ENCODE assay signal across 1 cellular context in the genomic region with DNA sequence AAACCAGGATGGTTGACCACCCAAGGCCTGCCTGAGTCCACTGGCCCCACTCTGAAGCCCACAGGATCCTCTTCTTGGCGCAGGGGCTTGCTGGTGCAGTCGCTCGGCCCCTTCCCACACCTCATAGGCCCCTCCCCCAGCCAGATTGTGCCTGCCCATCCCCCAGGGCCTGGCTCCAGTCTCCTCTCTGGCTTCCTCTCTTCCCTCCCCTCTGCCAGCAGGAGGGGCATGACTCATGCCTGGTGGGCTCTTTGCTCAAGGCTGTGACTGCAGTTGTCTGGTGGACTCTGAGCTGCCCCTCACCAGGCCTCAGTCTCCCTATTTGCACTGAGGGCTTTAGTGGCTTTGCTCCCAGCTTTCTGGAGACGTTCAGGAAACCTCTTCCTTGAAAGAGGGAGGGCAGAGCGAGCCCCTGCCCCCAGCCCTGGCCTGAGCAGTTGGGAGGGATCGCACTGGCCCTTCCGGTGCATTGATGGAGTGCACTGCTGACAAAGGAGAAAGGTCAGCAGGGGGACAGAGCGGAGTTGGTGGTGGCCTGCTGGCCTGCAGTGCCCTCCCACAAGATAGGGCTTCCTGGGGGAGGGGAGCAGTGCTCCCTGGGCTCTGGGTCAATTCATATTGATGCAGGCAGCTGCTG.
TF ChIP-seq lines count a peak whose summit lies in the region.

No MANE protein-coding gene starts in this region.

TF ChIP-seq in HepG2, 621 proteins besides CTCF, POLR2A, EP300 and RAD21 (continued from another document and continues in another):
- TF ChIP-seq, protein P1, sequence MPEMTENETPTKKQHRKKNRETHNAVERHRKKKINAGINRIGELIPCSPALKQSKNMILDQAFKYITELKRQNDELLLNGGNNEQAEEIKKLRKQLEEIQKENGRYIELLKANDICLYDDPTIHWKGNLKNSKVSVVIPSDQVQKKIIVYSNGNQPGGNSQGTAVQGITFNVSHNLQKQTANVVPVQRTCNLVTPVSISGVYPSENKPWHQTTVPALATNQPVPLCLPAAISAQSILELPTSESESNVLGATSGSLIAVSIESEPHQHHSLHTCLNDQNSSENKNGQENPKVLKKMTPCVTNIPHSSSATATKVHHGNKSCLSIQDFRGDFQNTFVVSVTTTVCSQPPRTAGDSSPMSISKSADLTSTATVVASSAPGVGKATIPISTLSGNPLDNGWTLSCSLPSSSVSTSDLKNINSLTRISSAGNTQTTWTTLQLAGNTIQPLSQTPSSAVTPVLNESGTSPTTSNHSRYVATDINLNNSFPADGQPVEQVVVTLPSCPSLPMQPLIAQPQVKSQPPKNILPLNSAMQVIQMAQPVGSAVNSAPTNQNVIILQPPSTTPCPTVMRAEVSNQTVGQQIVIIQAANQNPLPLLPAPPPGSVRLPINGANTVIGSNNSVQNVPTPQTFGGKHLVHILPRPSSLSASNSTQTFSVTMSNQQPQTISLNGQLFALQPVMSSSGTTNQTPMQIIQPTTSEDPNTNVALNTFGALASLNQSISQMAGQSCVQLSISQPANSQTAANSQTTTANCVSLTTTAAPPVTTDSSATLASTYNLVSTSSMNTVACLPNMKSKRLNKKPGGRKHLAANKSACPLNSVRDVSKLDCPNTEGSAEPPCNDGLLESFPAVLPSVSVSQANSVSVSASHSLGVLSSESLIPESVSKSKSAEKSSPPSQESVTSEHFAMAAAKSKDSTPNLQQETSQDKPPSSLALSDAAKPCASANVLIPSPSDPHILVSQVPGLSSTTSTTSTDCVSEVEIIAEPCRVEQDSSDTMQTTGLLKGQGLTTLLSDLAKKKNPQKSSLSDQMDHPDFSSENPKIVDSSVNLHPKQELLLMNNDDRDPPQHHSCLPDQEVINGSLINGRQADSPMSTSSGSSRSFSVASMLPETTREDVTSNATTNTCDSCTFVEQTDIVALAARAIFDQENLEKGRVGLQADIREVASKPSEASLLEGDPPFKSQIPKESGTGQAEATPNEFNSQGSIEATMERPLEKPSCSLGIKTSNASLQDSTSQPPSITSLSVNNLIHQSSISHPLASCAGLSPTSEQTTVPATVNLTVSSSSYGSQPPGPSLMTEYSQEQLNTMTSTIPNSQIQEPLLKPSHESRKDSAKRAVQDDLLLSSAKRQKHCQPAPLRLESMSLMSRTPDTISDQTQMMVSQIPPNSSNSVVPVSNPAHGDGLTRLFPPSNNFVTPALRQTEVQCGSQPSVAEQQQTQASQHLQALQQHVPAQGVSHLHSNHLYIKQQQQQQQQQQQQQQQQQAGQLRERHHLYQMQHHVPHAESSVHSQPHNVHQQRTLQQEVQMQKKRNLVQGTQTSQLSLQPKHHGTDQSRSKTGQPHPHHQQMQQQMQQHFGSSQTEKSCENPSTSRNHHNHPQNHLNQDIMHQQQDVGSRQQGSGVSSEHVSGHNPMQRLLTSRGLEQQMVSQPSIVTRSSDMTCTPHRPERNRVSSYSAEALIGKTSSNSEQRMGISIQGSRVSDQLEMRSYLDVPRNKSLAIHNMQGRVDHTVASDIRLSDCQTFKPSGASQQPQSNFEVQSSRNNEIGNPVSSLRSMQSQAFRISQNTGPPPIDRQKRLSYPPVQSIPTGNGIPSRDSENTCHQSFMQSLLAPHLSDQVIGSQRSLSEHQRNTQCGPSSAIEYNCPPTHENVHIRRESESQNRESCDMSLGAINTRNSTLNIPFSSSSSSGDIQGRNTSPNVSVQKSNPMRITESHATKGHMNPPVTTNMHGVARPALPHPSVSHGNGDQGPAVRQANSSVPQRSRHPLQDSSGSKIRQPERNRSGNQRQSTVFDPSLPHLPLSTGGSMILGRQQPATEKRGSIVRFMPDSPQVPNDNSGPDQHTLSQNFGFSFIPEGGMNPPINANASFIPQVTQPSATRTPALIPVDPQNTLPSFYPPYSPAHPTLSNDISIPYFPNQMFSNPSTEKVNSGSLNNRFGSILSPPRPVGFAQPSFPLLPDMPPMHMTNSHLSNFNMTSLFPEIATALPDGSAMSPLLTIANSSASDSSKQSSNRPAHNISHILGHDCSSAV (CRISPR knock-in tag; IDR thresholded peaks at IDR 0.05; ENCODE audit: borderline replicate concordance), result no peak
- TF ChIP-seq, protein P2, sequence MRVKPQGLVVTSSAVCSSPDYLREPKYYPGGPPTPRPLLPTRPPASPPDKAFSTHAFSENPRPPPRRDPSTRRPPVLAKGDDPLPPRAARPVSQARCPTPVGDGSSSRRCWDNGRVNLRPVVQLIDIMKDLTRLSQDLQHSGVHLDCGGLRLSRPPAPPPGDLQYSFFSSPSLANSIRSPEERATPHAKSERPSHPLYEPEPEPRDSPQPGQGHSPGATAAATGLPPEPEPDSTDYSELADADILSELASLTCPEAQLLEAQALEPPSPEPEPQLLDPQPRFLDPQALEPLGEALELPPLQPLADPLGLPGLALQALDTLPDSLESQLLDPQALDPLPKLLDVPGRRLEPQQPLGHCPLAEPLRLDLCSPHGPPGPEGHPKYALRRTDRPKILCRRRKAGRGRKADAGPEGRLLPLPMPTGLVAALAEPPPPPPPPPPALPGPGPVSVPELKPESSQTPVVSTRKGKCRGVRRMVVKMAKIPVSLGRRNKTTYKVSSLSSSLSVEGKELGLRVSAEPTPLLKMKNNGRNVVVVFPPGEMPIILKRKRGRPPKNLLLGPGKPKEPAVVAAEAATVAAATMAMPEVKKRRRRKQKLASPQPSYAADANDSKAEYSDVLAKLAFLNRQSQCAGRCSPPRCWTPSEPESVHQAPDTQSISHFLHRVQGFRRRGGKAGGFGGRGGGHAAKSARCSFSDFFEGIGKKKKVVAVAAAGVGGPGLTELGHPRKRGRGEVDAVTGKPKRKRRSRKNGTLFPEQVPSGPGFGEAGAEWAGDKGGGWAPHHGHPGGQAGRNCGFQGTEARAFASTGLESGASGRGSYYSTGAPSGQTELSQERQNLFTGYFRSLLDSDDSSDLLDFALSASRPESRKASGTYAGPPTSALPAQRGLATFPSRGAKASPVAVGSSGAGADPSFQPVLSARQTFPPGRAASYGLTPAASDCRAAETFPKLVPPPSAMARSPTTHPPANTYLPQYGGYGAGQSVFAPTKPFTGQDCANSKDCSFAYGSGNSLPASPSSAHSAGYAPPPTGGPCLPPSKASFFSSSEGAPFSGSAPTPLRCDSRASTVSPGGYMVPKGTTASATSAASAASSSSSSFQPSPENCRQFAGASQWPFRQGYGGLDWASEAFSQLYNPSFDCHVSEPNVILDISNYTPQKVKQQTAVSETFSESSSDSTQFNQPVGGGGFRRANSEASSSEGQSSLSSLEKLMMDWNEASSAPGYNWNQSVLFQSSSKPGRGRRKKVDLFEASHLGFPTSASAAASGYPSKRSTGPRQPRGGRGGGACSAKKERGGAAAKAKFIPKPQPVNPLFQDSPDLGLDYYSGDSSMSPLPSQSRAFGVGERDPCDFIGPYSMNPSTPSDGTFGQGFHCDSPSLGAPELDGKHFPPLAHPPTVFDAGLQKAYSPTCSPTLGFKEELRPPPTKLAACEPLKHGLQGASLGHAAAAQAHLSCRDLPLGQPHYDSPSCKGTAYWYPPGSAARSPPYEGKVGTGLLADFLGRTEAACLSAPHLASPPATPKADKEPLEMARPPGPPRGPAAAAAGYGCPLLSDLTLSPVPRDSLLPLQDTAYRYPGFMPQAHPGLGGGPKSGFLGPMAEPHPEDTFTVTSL (CRISPR knock-in tag; IDR thresholded peaks at IDR 0.05; ENCODE audit: borderline replicate concordance), result no peak
- TF ChIP-seq KDM1A (CRISPR knock-in tag; IDR thresholded peaks at IDR 0.05), result no peak
- TF ChIP-seq NONO (IDR thresholded peaks at IDR 0.05), result no peak
- no peak for TF ChIP-seq NONO (CRISPR knock-in tag; conservative IDR thresholded peaks at IDR 0.05)
- TF ChIP-seq, protein P3, sequence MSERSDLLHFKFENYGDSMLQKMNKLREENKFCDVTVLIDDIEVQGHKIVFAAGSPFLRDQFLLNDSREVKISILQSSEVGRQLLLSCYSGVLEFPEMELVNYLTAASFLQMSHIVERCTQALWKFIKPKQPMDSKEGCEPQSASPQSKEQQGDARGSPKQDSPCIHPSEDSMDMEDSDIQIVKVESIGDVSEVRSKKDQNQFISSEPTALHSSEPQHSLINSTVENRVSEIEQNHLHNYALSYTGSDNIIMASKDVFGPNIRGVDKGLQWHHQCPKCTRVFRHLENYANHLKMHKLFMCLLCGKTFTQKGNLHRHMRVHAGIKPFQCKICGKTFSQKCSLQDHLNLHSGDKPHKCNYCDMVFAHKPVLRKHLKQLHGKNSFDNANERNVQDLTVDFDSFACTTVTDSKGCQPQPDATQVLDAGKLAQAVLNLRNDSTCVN (CRISPR knock-in tag; IDR thresholded peaks at IDR 0.05; ENCODE audit: borderline replicate concordance), result 0 out of 2 replicates have a peak, but pooled peaks have one; percentile 34
- 0 out of 2 replicates have a peak, but pooled peaks have one; percentile 25 for TF ChIP-seq ZNF605 (CRISPR knock-in tag; IDR thresholded peaks at IDR 0.05)
- TF ChIP-seq, protein P4, sequence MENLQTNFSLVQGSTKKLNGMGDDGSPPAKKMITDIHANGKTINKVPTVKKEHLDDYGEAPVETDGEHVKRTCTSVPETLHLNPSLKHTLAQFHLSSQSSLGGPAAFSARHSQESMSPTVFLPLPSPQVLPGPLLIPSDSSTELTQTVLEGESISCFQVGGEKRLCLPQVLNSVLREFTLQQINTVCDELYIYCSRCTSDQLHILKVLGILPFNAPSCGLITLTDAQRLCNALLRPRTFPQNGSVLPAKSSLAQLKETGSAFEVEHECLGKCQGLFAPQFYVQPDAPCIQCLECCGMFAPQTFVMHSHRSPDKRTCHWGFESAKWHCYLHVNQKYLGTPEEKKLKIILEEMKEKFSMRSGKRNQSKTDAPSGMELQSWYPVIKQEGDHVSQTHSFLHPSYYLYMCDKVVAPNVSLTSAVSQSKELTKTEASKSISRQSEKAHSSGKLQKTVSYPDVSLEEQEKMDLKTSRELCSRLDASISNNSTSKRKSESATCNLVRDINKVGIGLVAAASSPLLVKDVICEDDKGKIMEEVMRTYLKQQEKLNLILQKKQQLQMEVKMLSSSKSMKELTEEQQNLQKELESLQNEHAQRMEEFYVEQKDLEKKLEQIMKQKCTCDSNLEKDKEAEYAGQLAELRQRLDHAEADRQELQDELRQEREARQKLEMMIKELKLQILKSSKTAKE (CRISPR knock-in tag; IDR thresholded peaks at IDR 0.05; ENCODE audit: borderline replicate concordance), result peak; percentile 72; the same call in 1 of the 2 replicates
- 0 out of 2 replicates have a peak, but pooled peaks have one; percentile 39 for TF ChIP-seq MXD4 (CRISPR knock-in tag; IDR thresholded peaks at IDR 0.05)
- TF ChIP-seq ZNF790 (CRISPR knock-in tag; IDR thresholded peaks at IDR 0.05; ENCODE audit: borderline replicate concordance), result no peak
- TF ChIP-seq, protein P5, sequence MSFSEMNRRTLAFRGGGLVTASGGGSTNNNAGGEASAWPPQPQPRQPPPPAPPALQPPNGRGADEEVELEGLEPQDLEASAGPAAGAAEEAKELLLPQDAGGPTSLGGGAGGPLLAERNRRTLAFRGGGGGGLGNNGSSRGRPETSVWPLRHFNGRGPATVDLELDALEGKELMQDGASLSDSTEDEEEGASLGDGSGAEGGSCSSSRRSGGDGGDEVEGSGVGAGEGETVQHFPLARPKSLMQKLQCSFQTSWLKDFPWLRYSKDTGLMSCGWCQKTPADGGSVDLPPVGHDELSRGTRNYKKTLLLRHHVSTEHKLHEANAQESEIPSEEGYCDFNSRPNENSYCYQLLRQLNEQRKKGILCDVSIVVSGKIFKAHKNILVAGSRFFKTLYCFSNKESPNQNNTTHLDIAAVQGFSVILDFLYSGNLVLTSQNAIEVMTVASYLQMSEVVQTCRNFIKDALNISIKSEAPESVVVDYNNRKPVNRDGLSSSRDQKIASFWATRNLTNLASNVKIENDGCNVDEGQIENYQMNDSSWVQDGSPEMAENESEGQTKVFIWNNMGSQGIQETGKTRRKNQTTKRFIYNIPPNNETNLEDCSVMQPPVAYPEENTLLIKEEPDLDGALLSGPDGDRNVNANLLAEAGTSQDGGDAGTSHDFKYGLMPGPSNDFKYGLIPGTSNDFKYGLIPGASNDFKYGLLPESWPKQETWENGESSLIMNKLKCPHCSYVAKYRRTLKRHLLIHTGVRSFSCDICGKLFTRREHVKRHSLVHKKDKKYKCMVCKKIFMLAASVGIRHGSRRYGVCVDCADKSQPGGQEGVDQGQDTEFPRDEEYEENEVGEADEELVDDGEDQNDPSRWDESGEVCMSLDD (CRISPR knock-in tag; IDR thresholded peaks at IDR 0.05; ENCODE audit: borderline replicate concordance), result no peak
- TF ChIP-seq KDM4B (CRISPR knock-in tag; IDR thresholded peaks at IDR 0.05), result no peak
- TF ChIP-seq RXRB (CRISPR knock-in tag; IDR thresholded peaks at IDR 0.05; ENCODE audit: borderline replicate concordance), result peak; percentile 67
- TF ChIP-seq HOXA7 (CRISPR knock-in tag; IDR thresholded peaks at IDR 0.05), result no peak
- no peak for TF ChIP-seq MAF1 (CRISPR knock-in tag; IDR thresholded peaks at IDR 0.05; ENCODE audit: borderline replicate concordance)
- 0 out of 2 replicates have a peak, but pooled peaks have one; percentile 27 for TF ChIP-seq ESRRA (CRISPR knock-in tag; IDR thresholded peaks at IDR 0.05; ENCODE audit: low read depth)
- TF ChIP-seq NCOA1 (CRISPR knock-in tag; IDR thresholded peaks at IDR 0.05), result no peak
- TF ChIP-seq MEIS2 (CRISPR knock-in tag; IDR thresholded peaks at IDR 0.05), result no peak
- no peak for TF ChIP-seq ATRX (CRISPR knock-in tag; IDR thresholded peaks at IDR 0.05; ENCODE audit: borderline replicate concordance)
- no peak for TF ChIP-seq ZNF260 (CRISPR knock-in tag; IDR thresholded peaks at IDR 0.05; ENCODE audit: borderline replicate concordance, low read depth)
- TF ChIP-seq RFXAP (CRISPR knock-in tag; IDR thresholded peaks at IDR 0.05; ENCODE audit: borderline replicate concordance), result no peak
- peak; percentile 56; the same call in 1 of the 2 replicates for TF ChIP-seq HDAC2 (CRISPR knock-in tag; IDR thresholded peaks at IDR 0.05)
- TF ChIP-seq, protein P6, sequence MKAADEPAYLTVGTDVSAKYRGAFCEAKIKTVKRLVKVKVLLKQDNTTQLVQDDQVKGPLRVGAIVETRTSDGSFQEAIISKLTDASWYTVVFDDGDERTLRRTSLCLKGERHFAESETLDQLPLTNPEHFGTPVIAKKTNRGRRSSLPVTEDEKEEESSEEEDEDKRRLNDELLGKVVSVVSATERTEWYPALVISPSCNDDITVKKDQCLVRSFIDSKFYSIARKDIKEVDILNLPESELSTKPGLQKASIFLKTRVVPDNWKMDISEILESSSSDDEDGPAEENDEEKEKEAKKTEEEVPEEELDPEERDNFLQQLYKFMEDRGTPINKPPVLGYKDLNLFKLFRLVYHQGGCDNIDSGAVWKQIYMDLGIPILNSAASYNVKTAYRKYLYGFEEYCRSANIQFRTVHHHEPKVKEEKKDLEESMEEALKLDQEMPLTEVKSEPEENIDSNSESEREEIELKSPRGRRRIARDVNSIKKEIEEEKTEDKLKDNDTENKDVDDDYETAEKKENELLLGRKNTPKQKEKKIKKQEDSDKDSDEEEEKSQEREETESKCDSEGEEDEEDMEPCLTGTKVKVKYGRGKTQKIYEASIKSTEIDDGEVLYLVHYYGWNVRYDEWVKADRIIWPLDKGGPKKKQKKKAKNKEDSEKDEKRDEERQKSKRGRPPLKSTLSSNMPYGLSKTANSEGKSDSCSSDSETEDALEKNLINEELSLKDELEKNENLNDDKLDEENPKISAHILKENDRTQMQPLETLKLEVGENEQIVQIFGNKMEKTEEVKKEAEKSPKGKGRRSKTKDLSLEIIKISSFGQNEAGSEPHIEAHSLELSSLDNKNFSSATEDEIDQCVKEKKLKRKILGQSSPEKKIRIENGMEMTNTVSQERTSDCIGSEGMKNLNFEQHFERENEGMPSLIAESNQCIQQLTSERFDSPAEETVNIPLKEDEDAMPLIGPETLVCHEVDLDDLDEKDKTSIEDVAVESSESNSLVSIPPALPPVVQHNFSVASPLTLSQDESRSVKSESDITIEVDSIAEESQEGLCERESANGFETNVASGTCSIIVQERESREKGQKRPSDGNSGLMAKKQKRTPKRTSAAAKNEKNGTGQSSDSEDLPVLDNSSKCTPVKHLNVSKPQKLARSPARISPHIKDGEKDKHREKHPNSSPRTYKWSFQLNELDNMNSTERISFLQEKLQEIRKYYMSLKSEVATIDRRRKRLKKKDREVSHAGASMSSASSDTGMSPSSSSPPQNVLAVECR (CRISPR knock-in tag; IDR thresholded peaks at IDR 0.05; ENCODE audit: borderline replicate concordance), result peak; percentile 45; the same call in 1 of the 2 replicates
- TF ChIP-seq FOXP1 (IDR thresholded peaks at IDR 0.05), result no peak
- no peak for TF ChIP-seq FOXP1 (CRISPR knock-in tag; IDR thresholded peaks at IDR 0.05)
- no peak for TF ChIP-seq ZNF724P (CRISPR knock-in tag; IDR thresholded peaks at IDR 0.05; ENCODE audit: borderline replicate concordance)
- TF ChIP-seq SAP130 (CRISPR knock-in tag; IDR thresholded peaks at IDR 0.05; ENCODE audit: low read depth), result peak; percentile 54
